In genomic region chr14:69260979-69261605, GRCh38 we compare ENCODE assay signal across 7 cellular contexts. TPM values are rescaled to one million over a fixed set of nuclear protein-coding genes. Genes with fewer than 3 reads are reported as not detected.
DNase-seq lines count a peak whose midpoint lies in the region; ATAC-seq, FAIRE-seq and TF ChIP-seq lines count a peak whose summit lies in the region.

No MANE protein-coding gene starts in this region.

- H3K4me1 ChIP-seq in Loucy (ENCODE audit: insufficient read depth, low read length, poor library complexity, severe bottlenecking) (no peaks in the 10 kb centered on the region), left ventricle myocardium inferior (peaks cover 79% of the 10 kb centered on the region)

- H2AFZ ChIP-seq in Loucy (ENCODE audit: low read length): no peak overlapping the region

- H3K36me3 ChIP-seq in Loucy (ENCODE audit: insufficient read depth, low read length) (no peaks in the 10 kb centered on the region), left ventricle myocardium inferior (no peaks in the 10 kb centered on the region)

- H3K27me3 Mint-ChIP-seq in activated naive CD4-positive, alpha-beta T cell treated with anti-CD3 and anti-CD28 coated beads, Interleukin-2, amount 10 ng/mL, durations not matched to agents 7 days and 5 days: peaks cover 97% of the 10 kb centered on the region

- no peak overlapping the region for H3K4me2 ChIP-seq in Loucy (ENCODE audit: low read depth, low read length, poor library complexity, severe bottlenecking)

- no peak overlapping the region for H3K4me3 ChIP-seq in Loucy (ENCODE audit: low read length, poor library complexity, severe bottlenecking)
- peak overlapping the region; percentile 83 for H3K4me3 ChIP-seq in left ventricle myocardium inferior
- H3K4me3 ChIP-seq in skeletal muscle cell (ENCODE audit: low read depth, low read length): peak overlapping the region; percentile 57

- H3K9me3 ChIP-seq in Loucy (ENCODE audit: insufficient read depth, low read depth, low read length) (no peaks in the 10 kb centered on the region), left ventricle myocardium inferior (replicated peaks) (no peaks in the 10 kb centered on the region)

- TF ChIP-seq CTCF in GM12874 (IDR thresholded peaks at IDR 0.05; ENCODE audit: insufficient read depth, low read depth, low read length) (peak; percentile 87), Loucy (conservative IDR thresholded peaks at IDR 0.05; ENCODE audit: low read length) (peak; percentile 22; the same call in 1 of the 2 replicates), left ventricle myocardium inferior (IDR thresholded peaks at IDR 0.05; ENCODE audit: borderline replicate concordance) (peak; percentile 86)

- no peaks in the 10 kb centered on the region for H3K27me3 ChIP-seq in Loucy (ENCODE audit: insufficient read depth, low read length, poor library complexity, severe bottlenecking)
- peaks cover 43% of the 10 kb centered on the region for H3K27me3 ChIP-seq in left ventricle myocardium inferior (ENCODE audit: low read depth)

- no peak for ATAC-seq in HG03521 (IDR thresholded peaks at IDR 0.05; ENCODE audit: unreplicated experiment)

- H3K27ac ChIP-seq in left ventricle myocardium inferior (replicated peaks): peak overlapping the region; percentile 91

- CTCF ChIA-PET in activated naive CD4-positive, alpha-beta T cell treated with anti-CD3 and anti-CD28 coated beads, Interleukin-2, amount 10 ng/mL, durations not matched to agents 7 days and 5 days (lab: Charles Lee): interaction anchor here (0.6 to 1.5 kb wide), 7 partner anchors 16 to 214 kb away, joined by 3 to 5 read pairs (median 3); no protein-coding TSS in a partner anchor

- no peaks in the 10 kb centered on the region for H3K79me2 ChIP-seq in Loucy (ENCODE audit: insufficient read depth, low read length)

- FAIRE-seq in RCC 7860 (lab: Jason Lieb, UNC): no peak

- no peaks in the 10 kb centered on the region for H3K9me3 Mint-ChIP-seq in activated naive CD4-positive, alpha-beta T cell treated with anti-CD3 and anti-CD28 coated beads, Interleukin-2, amount 10 ng/mL, durations not matched to agents 7 days and 5 days

- no peak overlapping the region for H3K27ac Mint-ChIP-seq in activated naive CD4-positive, alpha-beta T cell treated with anti-CD3 and anti-CD28 coated beads, Interleukin-2, amount 10 ng/mL, durations not matched to agents 7 days and 5 days

- no peaks in the 10 kb centered on the region for H3K36me3 Mint-ChIP-seq in activated naive CD4-positive, alpha-beta T cell treated with anti-CD3 and anti-CD28 coated beads, Interleukin-2, amount 10 ng/mL, durations not matched to agents 7 days and 5 days

- intact Hi-C loops in left ventricle myocardium inferior (cut with micrococcal nuclease): no loop called here

- no peak overlapping the region for H3K9ac ChIP-seq in Loucy (ENCODE audit: low read depth, low read length, poor library complexity, severe bottlenecking)

- H3K9me2 ChIP-seq in Loucy (replicated peaks; ENCODE audit: low read depth, low read length): no peaks in the 10 kb centered on the region

- H3K4me1 Mint-ChIP-seq in activated naive CD4-positive, alpha-beta T cell treated with anti-CD3 and anti-CD28 coated beads, Interleukin-2, amount 10 ng/mL, durations not matched to agents 7 days and 5 days: peaks cover 6% of the 10 kb centered on the region

- H3F3A ChIP-seq in Loucy (ENCODE audit: low read depth): no peaks in the 10 kb centered on the region

- peak; percentile 55 for DNase-seq in activated naive CD4-positive, alpha-beta T cell treated with anti-CD3 and anti-CD28 coated beads, Interleukin-2, amount 10 ng/mL, durations not matched to agents 7 days and 5 days
- peak; percentile 50 for DNase-seq in left ventricle myocardium inferior
- no peak for DNase-seq in skeletal muscle cell (ENCODE audit: low read depth)
- no peak for DNase-seq in RCC 7860 (ENCODE audit: low spot score)

- H4K20me1 ChIP-seq in Loucy (ENCODE audit: insufficient read depth, low read length, poor library complexity, severe bottlenecking): no peaks in the 10 kb centered on the region

- peak overlapping the region; percentile 68 for H3K4me3 Mint-ChIP-seq in activated naive CD4-positive, alpha-beta T cell treated with anti-CD3 and anti-CD28 coated beads, Interleukin-2, amount 10 ng/mL, durations not matched to agents 7 days and 5 days

RNA-seq across cellular contexts. Expression of gene GALNT16, which starts 1.1 kb away (rescaled TPM):
- 70.5 TPM for total RNA-seq in left ventricle myocardium inferior

Comparison
In these comparisons a context has a peak if more than half of its experiments do, and no peak if none do; other contexts are left out.
1. CTCF ChIP-seq: peak in every context shown above with its lines; median percentile 87 in GM12874; 86 in left ventricle myocardium inferior; 22 in Loucy.
2. DNase-seq: peak in activated naive CD4-positive, alpha-beta T cell treated with anti-CD3 and anti-CD28 coated beads, Interleukin-2, amount 10 ng/mL, durations not matched to agents 7 days and 5 days (single experiment) and left ventricle myocardium inferior (single experiment); none in skeletal muscle cell (single experiment) and RCC 7860 (single experiment).